Comparison of ENCODE assay signal across 8 cellular contexts in genomic region chr5:181205735-181206401, GRCh38. TPM values are rescaled to one million over a fixed set of nuclear protein-coding genes. Genes with fewer than 3 reads are reported as not detected.
A peak's percentile ranks its signal among the peaks of the same experiment; 100 is the strongest.
DNase-seq lines count a peak whose midpoint lies in the region; ATAC-seq, FAIRE-seq and TF ChIP-seq lines count a peak whose summit lies in the region.

No MANE protein-coding gene starts in this region.

- no peaks in the 10 kb centered on the region for H3K9me1 ChIP-seq in keratinocyte (ENCODE audit: control insufficient read depth, extremely low read depth, insufficient read depth, low read length)

- peaks cover 27% of the 10 kb centered on the region for H3K4me1 Mint-ChIP-seq in activated naive CD8-positive, alpha-beta T cell treated with anti-CD3 and anti-CD28 coated beads, Interleukin-2, amount 10 ng/mL, durations not matched to agents 7 days and 5 days

- peak overlapping the region; percentile 73 for H3K4me3 ChIP-seq in Jurkat, Clone E6-1 (ENCODE audit: low read length)
- H3K4me3 ChIP-seq in keratinocyte (ENCODE audit: control insufficient read depth in 2 of 3, extremely low read depth in 1 of 3, insufficient read depth in 2 of 3, low read depth in 1 of 3, low read length in 3 of 3) (peak overlapping the region; percentile 71 to 87 (median 85)), suprapubic skin (peak overlapping the region; percentile 61)

- peaks cover 4% of the 10 kb centered on the region for H3K79me2 ChIP-seq in keratinocyte (ENCODE audit: control insufficient read depth, insufficient read depth, low read length)

- H3K4me1 ChIP-seq in keratinocyte (ENCODE audit: control insufficient read depth, extremely low read depth, insufficient read depth, low read length) (peaks cover 19% of the 10 kb centered on the region), suprapubic skin (peaks cover 51% of the 10 kb centered on the region)

- H3K9me3 ChIP-seq in keratinocyte (ENCODE audit: control insufficient read depth, low read depth, low read length): no peaks in the 10 kb centered on the region
- H3K9me3 ChIP-seq in suprapubic skin: no peaks in the 10 kb centered on the region

- H3K36me3 ChIP-seq in keratinocyte (ENCODE audit: control insufficient read depth in 2 of 2, extremely low read depth in 1 of 2, insufficient read depth in 2 of 2, low read length in 2 of 2) (peaks cover 2 to 4% of the 10 kb centered on the region in 2 experiments), suprapubic skin (no peaks in the 10 kb centered on the region)

- H3K4me2 ChIP-seq in keratinocyte (ENCODE audit: control insufficient read depth, extremely low read depth, insufficient read depth, low read depth, low read length): peak overlapping the region; percentile 83

- no peak for ATAC-seq in activated naive CD8-positive, alpha-beta T cell treated with anti-CD3 and anti-CD28 coated beads, Interleukin-2, amount 10 ng/mL, durations not matched to agents 7 days and 5 days (ENCODE audit: low read depth)
- ATAC-seq in HG03045 (IDR thresholded peaks at IDR 0.05; ENCODE audit: unreplicated experiment): no peak

- 25% methylated on average over 30 of the region's 30 CpGs for WGBS in suprapubic skin

- peaks cover 37% of the 10 kb centered on the region for H3K27me3 Mint-ChIP-seq in activated naive CD8-positive, alpha-beta T cell treated with anti-CD3 and anti-CD28 coated beads, Interleukin-2, amount 10 ng/mL, durations not matched to agents 7 days and 5 days

- H3K9ac ChIP-seq in keratinocyte (ENCODE audit: control insufficient read depth, extremely low read depth, insufficient read depth, low read length): peak overlapping the region; percentile 12

- no peaks in the 10 kb centered on the region for H3K27me3 ChIP-seq in keratinocyte (ENCODE audit: control insufficient read depth, extremely low read depth, insufficient read depth, low read length)
- no peaks in the 10 kb centered on the region for H3K27me3 ChIP-seq in suprapubic skin

- H3K27ac Mint-ChIP-seq in activated naive CD8-positive, alpha-beta T cell treated with anti-CD3 and anti-CD28 coated beads, Interleukin-2, amount 10 ng/mL, durations not matched to agents 7 days and 5 days: peak overlapping the region; percentile 87

- no peak for FAIRE-seq in keratinocyte (lab: Jason Lieb, UNC)

- no peak for TF ChIP-seq CTCF in keratinocyte (optimal IDR thresholded peaks at IDR 0.05 in 1 of 3, IDR thresholded peaks at IDR 0.05 in 1 of 3, conservative IDR thresholded peaks at IDR 0.05 in 1 of 3; ENCODE audit: extremely low read depth in 1 of 3, insufficient read depth in 2 of 3, low read length in 3 of 3)
- no peak for TF ChIP-seq CTCF in suprapubic skin (IDR thresholded peaks at IDR 0.05)

- H3K4me3 Mint-ChIP-seq in activated naive CD8-positive, alpha-beta T cell treated with anti-CD3 and anti-CD28 coated beads, Interleukin-2, amount 10 ng/mL, durations not matched to agents 7 days and 5 days: peak overlapping the region; percentile 86

- no peak for TF ChIP-seq POLR2A in suprapubic skin (IDR thresholded peaks at IDR 0.05)

- no peaks in the 10 kb centered on the region for H4K20me1 ChIP-seq in keratinocyte (ENCODE audit: control insufficient read depth, extremely low read depth, insufficient read depth, low read length)

- peaks cover 2% of the 10 kb centered on the region for H3K36me3 Mint-ChIP-seq in activated naive CD8-positive, alpha-beta T cell treated with anti-CD3 and anti-CD28 coated beads, Interleukin-2, amount 10 ng/mL, durations not matched to agents 7 days and 5 days

- H2AFZ ChIP-seq in keratinocyte (ENCODE audit: control insufficient read depth, low read length): peak overlapping the region; percentile 66

- H3K27ac ChIP-seq in keratinocyte (ENCODE audit: control insufficient read depth, insufficient read depth, low read length) (no peak overlapping the region), suprapubic skin (no peak overlapping the region)

- dilution Hi-C loops in keratinocyte (cut with MboI; ENCODE audit: extremely low pct_ligation_motif_present, low sequenced_read_pairs): no loop called here

- no peaks in the 10 kb centered on the region for H3K9me3 Mint-ChIP-seq in activated naive CD8-positive, alpha-beta T cell treated with anti-CD3 and anti-CD28 coated beads, Interleukin-2, amount 10 ng/mL, durations not matched to agents 7 days and 5 days

- POLR2A ChIA-PET in activated naive CD8-positive, alpha-beta T cell treated with anti-CD3 and anti-CD28 coated beads, Interleukin-2, amount 10 ng/mL, durations not matched to agents 7 days and 5 days (lab: Charles Lee): interaction anchor here (2.2 to 6.5 kb wide), 3 partner anchors 14 to 55 kb away, joined by 17 to 131 read pairs (median 52); partner anchors contain the start of genes TRIM41 and TRIM52

- TF ChIP-seq EP300 in suprapubic skin (IDR thresholded peaks at IDR 0.05): no peak

- DNase-seq in Jurkat, Clone E6-1 (ENCODE audit: low read depth, low spot score): no peak
- peak; percentile 49 for DNase-seq in activated naive CD8-positive, alpha-beta T cell treated with anti-CD3 and anti-CD28 coated beads, Interleukin-2, amount 10 ng/mL, durations not matched to agents 7 days and 5 days
- DNase-seq in keratinocyte (ENCODE audit: low read depth, low spot score) (no peak), suprapubic skin (ENCODE audit: low spot score in 2 of 2) (peak in 1 of 2 donors; percentile 71), NCI-H146 treated with DMSO at 0.1 percent for 48 hours (lab: John Stamatoyannopoulos, UW; ENCODE audit: unreplicated experiment) (no peak), NCI-H748 (lab: John Stamatoyannopoulos, UW; ENCODE audit: unreplicated experiment) (no peak), kidney glomerular epithelial cell (lab: John Stamatoyannopoulos, UW) (no peak)

RNA-seq across cellular contexts. Expression of gene TRIM7, which starts 0.9 kb away (rescaled TPM):
- polyA plus RNA-seq in Jurkat, Clone E6-1 (2012; ENCODE audit: insufficient read depth, insufficient read length): not detected
- total RNA-seq in activated naive CD8-positive, alpha-beta T cell treated with anti-CD3 and anti-CD28 coated beads, Interleukin-2, amount 10 ng/mL, durations not matched to agents 7 days and 5 days: 1 to 10 TPM; 2.5 to 2.6 TPM
- polyA plus RNA-seq in keratinocyte: 21.7 to 27.6 TPM (median 22.4 TPM) in 3 replicates
- polyA plus RNA-seq in keratinocyte (2011; ENCODE audit: low read depth): 8.8 TPM
- 20.1 and 22.0 TPM in 2 replicates for polyA plus RNA-seq in keratinocyte (2011; cell fraction: cytosol; rRNA removed)
- polyA plus RNA-seq in keratinocyte (2011; cell fraction: nucleus; rRNA removed): 28.5 and 29.7 TPM in 2 replicates
- 16.7 and 25.6 TPM in 2 replicates for polyA plus RNA-seq in keratinocyte (2012; ENCODE audit: low replicate concordance)
- polyA minus RNA-seq in keratinocyte: 7.2 to 10.6 TPM (median 8.1 TPM) in 3 replicates
- polyA minus RNA-seq in keratinocyte (2011; cell fraction: cytosol; rRNA and poly(A)+ RNA removed): 15.7 TPM
- 7.7 and 9.9 TPM in 2 replicates for polyA minus RNA-seq in keratinocyte (2011; cell fraction: nucleus; rRNA and poly(A)+ RNA removed)
- total RNA-seq in suprapubic skin: 10 to 100 TPM; 52.0 to 79.0 (median 69.4) TPM

RNA-seq across cellular contexts. Expression of gene TRIM41, which starts 17.2 kb away (rescaled TPM):
- 44.7 TPM for polyA plus RNA-seq in Jurkat, Clone E6-1 (2012; ENCODE audit: insufficient read depth, insufficient read length)
- 10 to 100 TPM; 44.5 to 49.7 TPM for total RNA-seq in activated naive CD8-positive, alpha-beta T cell treated with anti-CD3 and anti-CD28 coated beads, Interleukin-2, amount 10 ng/mL, durations not matched to agents 7 days and 5 days
- 11.8 to 14.1 TPM (median 13.4 TPM) in 3 replicates for polyA plus RNA-seq in keratinocyte
- 6.8 TPM for polyA plus RNA-seq in keratinocyte (2011; ENCODE audit: low read depth)
- 9.2 and 12.8 TPM in 2 replicates for polyA plus RNA-seq in keratinocyte (2011; cell fraction: cytosol; rRNA removed)
- 40.3 and 44.3 TPM in 2 replicates for polyA plus RNA-seq in keratinocyte (2011; cell fraction: nucleus; rRNA removed)
- 12.2 and 19.8 TPM in 2 replicates for polyA plus RNA-seq in keratinocyte (2012; ENCODE audit: low replicate concordance)
- 5.2 to 10.3 TPM (median 5.3 TPM) in 3 replicates for polyA minus RNA-seq in keratinocyte
- polyA minus RNA-seq in keratinocyte (2011; cell fraction: cytosol; rRNA and poly(A)+ RNA removed): 12.5 TPM
- 11.0 and 11.1 TPM in 2 replicates for polyA minus RNA-seq in keratinocyte (2011; cell fraction: nucleus; rRNA and poly(A)+ RNA removed)
- total RNA-seq in suprapubic skin: 10 to 100 TPM; 13.3 to 23.3 (median 16.2) TPM

RNA-seq across cellular contexts. Expression of gene RACK1, which starts 37.8 kb away (rescaled TPM):
- polyA plus RNA-seq in Jurkat, Clone E6-1 (2012; ENCODE audit: insufficient read depth, insufficient read length): 3,610 TPM
- 1,000 to 10,000 TPM; 1,741 to 1,808 TPM for total RNA-seq in activated naive CD8-positive, alpha-beta T cell treated with anti-CD3 and anti-CD28 coated beads, Interleukin-2, amount 10 ng/mL, durations not matched to agents 7 days and 5 days
- polyA plus RNA-seq in keratinocyte: 3,291 to 4,197 TPM (median 3,883 TPM) in 3 replicates
- polyA plus RNA-seq in keratinocyte (2011; ENCODE audit: low read depth): 6,866 TPM
- 3,208 and 4,094 TPM in 2 replicates for polyA plus RNA-seq in keratinocyte (2011; cell fraction: cytosol; rRNA removed)
- 1,292 and 1,405 TPM in 2 replicates for polyA plus RNA-seq in keratinocyte (2011; cell fraction: nucleus; rRNA removed)
- 2,997 and 3,266 TPM in 2 replicates for polyA plus RNA-seq in keratinocyte (2012; ENCODE audit: low replicate concordance)
- 6,396 to 10,268 TPM (median 9,173 TPM) in 3 replicates for polyA minus RNA-seq in keratinocyte
- polyA minus RNA-seq in keratinocyte (2011; cell fraction: cytosol; rRNA and poly(A)+ RNA removed): 5,229 TPM
- 1,104 and 1,134 TPM in 2 replicates for polyA minus RNA-seq in keratinocyte (2011; cell fraction: nucleus; rRNA and poly(A)+ RNA removed)
- 1,000 to 10,000 TPM; 2,440 to 4,496 (median 3,996) TPM for total RNA-seq in suprapubic skin

RNA-seq across cellular contexts. Expression of gene TRIM52, which starts 55.1 kb away (rescaled TPM):
- polyA plus RNA-seq in Jurkat, Clone E6-1 (2012; ENCODE audit: insufficient read depth, insufficient read length): 13.5 TPM
- 10 to 100 TPM; 43.0 to 43.5 TPM for total RNA-seq in activated naive CD8-positive, alpha-beta T cell treated with anti-CD3 and anti-CD28 coated beads, Interleukin-2, amount 10 ng/mL, durations not matched to agents 7 days and 5 days
- 4.3 to 7.7 TPM (median 7.5 TPM) in 3 replicates for polyA plus RNA-seq in keratinocyte
- 3.3 TPM for polyA plus RNA-seq in keratinocyte (2011; ENCODE audit: low read depth)
- polyA plus RNA-seq in keratinocyte (2011; cell fraction: cytosol; rRNA removed): 2.4 and 3.4 TPM in 2 replicates
- polyA plus RNA-seq in keratinocyte (2011; cell fraction: nucleus; rRNA removed): 20.3 and 23.5 TPM in 2 replicates
- polyA plus RNA-seq in keratinocyte (2012; ENCODE audit: low replicate concordance): 4.2 and 5.7 TPM in 2 replicates
- 1.9 to 12.9 TPM (median 3.9 TPM) in 3 replicates for polyA minus RNA-seq in keratinocyte
- polyA minus RNA-seq in keratinocyte (2011; cell fraction: cytosol; rRNA and poly(A)+ RNA removed): 5.4 TPM
- polyA minus RNA-seq in keratinocyte (2011; cell fraction: nucleus; rRNA and poly(A)+ RNA removed): 3.5 and 7.0 TPM in 2 replicates
- 10 to 100 TPM in 2 of 4 donors, 1 to 10 TPM in 2; 6.7 to 15.4 (median 10.1) TPM for total RNA-seq in suprapubic skin

RNA-seq across cellular contexts. Expression of gene OR2V2, which starts 58.5 kb away (rescaled TPM):
- not detected for polyA plus RNA-seq in Jurkat, Clone E6-1 (2012; ENCODE audit: insufficient read depth, insufficient read length)
- not detected for total RNA-seq in activated naive CD8-positive, alpha-beta T cell treated with anti-CD3 and anti-CD28 coated beads, Interleukin-2, amount 10 ng/mL, durations not matched to agents 7 days and 5 days
- polyA plus RNA-seq in keratinocyte: not detected in 3 replicates
- polyA plus RNA-seq in keratinocyte (2011; ENCODE audit: low read depth): not detected
- not detected in 2 replicates for polyA plus RNA-seq in keratinocyte (2011; cell fraction: cytosol; rRNA removed)
- not detected in 2 replicates for polyA plus RNA-seq in keratinocyte (2011; cell fraction: nucleus; rRNA removed)
- not detected in 2 replicates for polyA plus RNA-seq in keratinocyte (2012; ENCODE audit: low replicate concordance)
- not detected in 3 replicates for polyA minus RNA-seq in keratinocyte
- not detected for polyA minus RNA-seq in keratinocyte (2011; cell fraction: cytosol; rRNA and poly(A)+ RNA removed)
- polyA minus RNA-seq in keratinocyte (2011; cell fraction: nucleus; rRNA and poly(A)+ RNA removed): not detected in 2 replicates
- not detected for total RNA-seq in suprapubic skin

Comparison
In these comparisons a context has a peak if more than half of its experiments do, and no peak if none do; other contexts are left out.
1. RNA of gene TRIM7, which starts 0.9 kb away (total RNA-seq): 52.0 to 79.0 TPM in suprapubic skin; 2.5 to 2.6 TPM in activated naive CD8-positive, alpha-beta T cell treated with anti-CD3 and anti-CD28 coated beads, Interleukin-2, amount 10 ng/mL, durations not matched to agents 7 days and 5 days; every median in the first group is over 10 times any median in the second.
2. Peak in every context shown above with its lines, with median percentiles within 50 percentile points of each other: H3K4me3 ChIP-seq.